In genomic region chrX:56281789-56282188, GRCh38 we compare ENCODE assay signal across 10 cellular contexts. TPM values are rescaled to one million over a fixed set of nuclear protein-coding genes. Genes with fewer than 3 reads are reported as not detected.
A peak's percentile ranks its signal among the peaks of the same experiment; 100 is the strongest.
DNase-seq lines count a peak whose midpoint lies in the region; ATAC-seq and TF ChIP-seq lines count a peak whose summit lies in the region.
"Had no signal": no experiment of that assay in that cellular context is flagged by ENCODE, and none has a peak within 500 bp of the region (broad histone marks: within the 10 kb centered on the region; RNA-seq: fewer than 3 reads in every experiment).

No MANE protein-coding gene starts in this region.

- TF ChIP-seq EP300 in SK-N-SH (IDR thresholded peaks at IDR 0.05; ENCODE audit: borderline replicate concordance in 1 of 2, low read depth in 1 of 2, low read length in 1 of 2) (no peak), tibial nerve (IDR thresholded peaks at IDR 0.05) (no peak)

- ATAC-seq in HG02678 (IDR thresholded peaks at IDR 0.05; ENCODE audit: unreplicated experiment) = no peak

- H3K9me2 ChIP-seq in SK-N-SH = no peaks in the 10 kb centered on the region

- in situ Hi-C loops in GM13977 (cut with MboI; ENCODE audit: low pct_unique_long_range_greater_than_20kb, low sequenced_read_pairs, unreplicated experiment) = no loop called here

- no peak overlapping the region for H3K27ac ChIP-seq in SK-N-SH (ENCODE audit: low read depth in 2 of 2, low read length in 1 of 2)
- no peak overlapping the region for H3K27ac ChIP-seq in tibial nerve
- H3K27ac ChIP-seq: tibial artery had no signal

- H3F3A ChIP-seq in SK-N-SH (replicated peaks; ENCODE audit: insufficient read depth) = no peaks in the 10 kb centered on the region

- H2AFZ ChIP-seq in SK-N-SH (ENCODE audit: low read depth) = no peak overlapping the region

- H4K20me1 ChIP-seq in SK-N-SH (ENCODE audit: insufficient read depth) = no peaks in the 10 kb centered on the region

- POLR2A ChIA-PET in SK-N-SH (lab: Yijun Ruan, JAX) = no interaction called here

- no peak overlapping the region for H3K4me2 ChIP-seq in SK-N-SH

- H3K4me1 ChIP-seq in SK-N-SH (ENCODE audit: control insufficient read depth in 1 of 2, insufficient read depth in 2 of 2, low read depth in 1 of 2, low read length in 1 of 2) = no peaks in the 10 kb centered on the region
- H3K4me1 ChIP-seq in tibial nerve = no peaks in the 10 kb centered on the region
- H3K4me1 ChIP-seq: tibial artery had no signal

- no peaks in the 10 kb centered on the region for H3K79me2 ChIP-seq in SK-N-SH (ENCODE audit: insufficient read depth)

- TF ChIP-seq CTCF in GM13977 (IDR thresholded peaks at IDR 0.05; ENCODE audit: extremely low read depth, insufficient read depth, missing control alignments) = peak; percentile 30
- TF ChIP-seq CTCF in SK-N-SH (IDR thresholded peaks at IDR 0.05) = peak; percentile 47
- TF ChIP-seq CTCF in tibial nerve (IDR thresholded peaks at IDR 0.05) = no peak

- DNase-seq in CD1c-positive myeloid dendritic cell (ENCODE audit: extremely low spot score) (peak; percentile 17), GM13977 (ENCODE audit: low spot score) (no peak), SK-N-SH (peak; percentile 3), glomerular visceral epithelial cell (ENCODE audit: extremely low spot score) (peak; percentile 0), hepatic stellate cell (ENCODE audit: low spot score) (no peak), NCI-H187 (lab: John Stamatoyannopoulos, UW) (no peak), tibial nerve (ENCODE audit: low spot score in 2 of 2) (no peak)
- DNase-seq: Right ventricle myocardium superior, tibial artery had no signal

- H3K9me3 ChIP-seq in SK-N-SH = no peaks in the 10 kb centered on the region
- no peaks in the 10 kb centered on the region for H3K9me3 ChIP-seq in tibial nerve
- H3K9me3 ChIP-seq: tibial artery had no signal

- TF ChIP-seq POLR2A in tibial nerve (IDR thresholded peaks at IDR 0.05) = no peak

- peak; percentile 70 for TF ChIP-seq RAD21 in SK-N-SH (IDR thresholded peaks at IDR 0.05; ENCODE audit: low read length)

- H3K36me3 ChIP-seq in SK-N-SH (replicated peaks in 1 of 2; ENCODE audit: control insufficient read depth in 1 of 2, insufficient read depth in 2 of 2, low read length in 1 of 2) (no peaks in the 10 kb centered on the region), tibial nerve (peaks cover 0 to 6% (median 0%) of the 10 kb centered on the region in 3 donors)

- H3K4me3 ChIP-seq in SK-N-SH (ENCODE audit: low read depth in 2 of 2, low read length in 1 of 2) (no peak overlapping the region), tibial nerve (no peak overlapping the region)
- H3K4me3 ChIP-seq: tibial artery had no signal

- peaks cover 12% of the 10 kb centered on the region; the same call in 1 of the 2 replicates for H3K27me3 ChIP-seq in SK-N-SH (ENCODE audit: insufficient read depth)
- peaks cover 0 to 6% of the 10 kb centered on the region in 2 donors for H3K27me3 ChIP-seq in tibial nerve
- H3K27me3 ChIP-seq: tibial artery had no signal

- CTCF ChIA-PET in SK-N-SH (lab: Yijun Ruan, JAX) = interaction anchor here (0.7 to 5.7 kb wide), 9 partner anchors 9 to 696 kb away, joined by 3 to 48 read pairs (median 4); partner anchors contain the start of gene NBDY

- no peak overlapping the region for H3K9ac ChIP-seq in SK-N-SH

TF ChIP-seq in SK-N-SH, 30 proteins besides CTCF, POLR2A, EP300 and RAD21:
- peak; percentile 42 for TF ChIP-seq SMC3 (IDR thresholded peaks at IDR 0.05; ENCODE audit: low read depth, low read length)
- TF ChIP-seq RFX5 (IDR thresholded peaks at IDR 0.05; ENCODE audit: low read length) = no peak
TF ChIP-seq in SK-N-SH: peak in this region for 1.

RNA-seq across cellular contexts. Expression of gene KLF8, which starts 49.6 kb away (rescaled TPM):
- polyA plus RNA-seq in SK-N-SH (2012; rRNA removed) = 0.15 and 0.16 TPM in 2 replicates
- 0.05 and 0.07 TPM in 2 replicates for polyA plus RNA-seq in SK-N-SH (2012; cell fraction: cytosol; rRNA removed)
- polyA plus RNA-seq in SK-N-SH (2012; cell fraction: nucleus; rRNA removed) = 0.08 and 0.17 TPM in 2 replicates
- total RNA-seq in tibial nerve = 10 to 100 TPM; 20.5 to 28.8 (median 24.1) TPM

Comparison
In these comparisons a context has a peak if more than half of its experiments do, and no peak if none do; other contexts are left out.
1. DNase-seq: peak in CD1c-positive myeloid dendritic cell (single experiment), SK-N-SH (single experiment) and glomerular visceral epithelial cell (single experiment); none in GM13977 (single experiment), hepatic stellate cell (single experiment), NCI-H187 (0 of 2) and tibial nerve (0 of 2).
2. CTCF ChIP-seq: peak in GM13977 (single experiment) and SK-N-SH (single experiment); none in tibial nerve (0 of 5).